ENCODE assay signal across 15 cellular contexts in the genomic region with DNA sequence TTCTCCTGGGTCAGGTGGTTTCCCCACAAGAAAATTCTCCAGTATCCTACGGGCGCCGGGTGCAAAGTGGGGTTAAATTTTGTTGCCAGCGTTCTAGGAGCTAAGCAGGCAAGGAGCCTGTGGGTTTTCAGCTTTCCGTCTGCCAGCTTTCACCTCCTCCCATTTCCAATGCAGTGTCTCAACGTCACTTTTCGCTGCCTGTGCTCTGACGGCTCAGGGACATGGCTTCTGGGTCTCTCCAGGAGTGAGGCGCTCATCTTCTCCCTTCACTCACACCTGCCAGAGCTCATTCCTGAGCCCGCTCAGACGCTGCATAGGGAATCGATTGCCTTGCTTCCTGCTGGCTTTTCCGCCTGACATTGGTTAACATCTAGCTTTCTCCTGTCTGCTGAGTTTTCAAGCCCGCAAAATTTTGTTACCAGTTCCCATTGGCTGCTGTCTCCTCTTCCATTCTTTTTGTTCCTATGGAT. TPM values are rescaled to one million over a fixed set of nuclear protein-coding genes. Genes with fewer than 3 reads are reported as not detected.
DNase-seq lines count a peak whose midpoint lies in the region; TF ChIP-seq lines count a peak whose summit lies in the region.
"Had no signal": no experiment of that assay in that cellular context is flagged by ENCODE, and none has a peak within 500 bp of the region (broad histone marks: within the 10 kb centered on the region; RNA-seq: fewer than 3 reads in every experiment).

No MANE protein-coding gene starts in this region.

- H3K4me1 ChIP-seq in liver (ENCODE audit: control insufficient read depth in 4 of 4, insufficient read depth in 4 of 4, low read length in 3 of 4): peaks cover 4 to 15% (median 10%) of the 10 kb centered on the region in 4 donors

- H3K9ac ChIP-seq in liver (ENCODE audit: low read depth in 1 of 2, low read length in 2 of 2): peak overlapping the region; percentile 23 to 69
- H3K9ac ChIP-seq: KMS-11 had no signal

- H3K4me3 ChIP-seq in liver (ENCODE audit: low read depth in 1 of 3, low read length in 3 of 3): peak overlapping the region in 2 of 3 donors; percentile 7 to 35

- no peaks in the 10 kb centered on the region for H3K9me3 ChIP-seq in liver (ENCODE audit: control insufficient read depth in 4 of 4, low read length in 3 of 4)

- H3K27ac ChIP-seq in VCaP (peak overlapping the region; percentile 92), liver (ENCODE audit: low read depth in 1 of 2, low read length in 2 of 2) (peak overlapping the region; percentile 70 to 75), temporal lobe (ENCODE audit: low read depth, low read length) (peak overlapping the region; percentile 61)
- H3K27ac ChIP-seq: KMS-11 had no signal

- no peaks in the 10 kb centered on the region for H3K36me3 ChIP-seq in liver (ENCODE audit: control insufficient read depth in 4 of 4, insufficient read depth in 3 of 4, low read depth in 1 of 4, low read length in 3 of 4)

- TF ChIP-seq CTCF in VCaP (conservative IDR thresholded peaks at IDR 0.05): no peak
- no peak for TF ChIP-seq CTCF in liver (IDR thresholded peaks at IDR 0.05; ENCODE audit: low read depth, low read length, missing input control)

- DNase-seq in NCI-H748 (lab: John Stamatoyannopoulos, UW; ENCODE audit: unreplicated experiment) (peak; percentile 37), NCI-H748 treated with DMSO at 0.1 percent for 48 hours (lab: John Stamatoyannopoulos, UW) (no peak), LoVo (ENCODE audit: low spot score) (no peak), amniotic stem cell (lab: John Stamatoyannopoulos, UW) (no peak)
- DNase-seq in effector CD4-positive, alpha-beta T cell: no peak
- DNase-seq: activated CD4-positive, alpha-beta T cell treated with anti-CD3 and anti-CD28 coated beads, Interleukin-2, amount 50 U/mL, for 1 hour; activated naive CD4-positive, alpha-beta T cell treated with Interleukin-2 at 50 U/mL for 16 hours; GDM1; SW 1271 had no signal

- WGBS in liver: 26% methylated on average over 14 of the region's 14 CpGs

- no peak for TF ChIP-seq RAD21 in liver (IDR thresholded peaks at IDR 0.05)

- no peaks in the 10 kb centered on the region for H3K27me3 ChIP-seq in liver (ENCODE audit: control insufficient read depth in 4 of 4, insufficient read depth in 4 of 4, low read length in 3 of 4)

TF ChIP-seq in liver, 16 proteins besides CTCF, POLR2A, EP300 and RAD21:
- TF ChIP-seq YY1 (IDR thresholded peaks at IDR 0.05): peak; percentile 27
- TF ChIP-seq, protein P1, sequence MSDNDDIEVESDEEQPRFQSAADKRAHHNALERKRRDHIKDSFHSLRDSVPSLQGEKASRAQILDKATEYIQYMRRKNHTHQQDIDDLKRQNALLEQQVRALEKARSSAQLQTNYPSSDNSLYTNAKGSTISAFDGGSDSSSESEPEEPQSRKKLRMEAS (IDR thresholded peaks at IDR 0.05): no peak

RNA-seq across cellular contexts. Expression of a gene that starts 7.3 kb away (rescaled TPM):
- 10 to 100 TPM; 26.8 to 28.4 TPM for total RNA-seq in liver
- 10 to 100 TPM; 50.1 to 75.6 TPM for polyA plus RNA-seq in liver
- total RNA-seq in temporal lobe: 26.6 TPM

RNA-seq across cellular contexts. Expression of a gene that starts 42.4 kb away (rescaled TPM):
- total RNA-seq in liver (10 to 100 TPM; 10.3 to 16.2 TPM), temporal lobe (53.6 TPM)
- polyA plus RNA-seq in liver: 1 to 10 TPM; 5.0 to 5.6 TPM

RNA-seq across cellular contexts. Expression of a gene that starts 42.5 kb away (rescaled TPM):
- total RNA-seq in liver (under 1 TPM in 1 of 2 donors, not detected in 1; 0.05 TPM), temporal lobe (2.5 TPM)
- not detected for polyA plus RNA-seq in liver
- total RNA-seq: A673, glomerular endothelial cell had no signal
